Comparison of ENCODE assay signal across 25 cellular contexts in genomic region chr17:76549539-76549938, GRCh38. TPM values are rescaled to one million over a fixed set of nuclear protein-coding genes. Genes with fewer than 3 reads are reported as not detected.
DNase-seq lines count a peak whose midpoint lies in the region; ATAC-seq, FAIRE-seq and TF ChIP-seq lines count a peak whose summit lies in the region.
"Had no signal": no experiment of that assay in that cellular context is flagged by ENCODE, and none has a peak within 500 bp of the region (broad histone marks: within the 10 kb centered on the region; RNA-seq: fewer than 3 reads in every experiment).

No MANE protein-coding gene starts in this region.

- DNase-seq in A549 (ENCODE audit: low read depth in 1 of 2, low spot score in 1 of 2) (no peak), IMR-90 (no peak), mammary epithelial cell (no peak), NCI-H510A treated with DMSO at 0.1 percent for 48 hours (lab: John Stamatoyannopoulos, UW) (no peak), activated gamma-delta T cell treated with Interleukin-2 at 50 U/mL for 16 hours (no peak), neural progenitor cell (ENCODE audit: low spot score) (no peak)
- DNase-seq: Caco-2; CD4-positive, CD25-positive, alpha-beta regulatory T cell; DMS 273 treated with DMSO at 0.1 percent for 48 hours; DND-41; Kasumi-1; NCI-H1092 treated with DMSO at 0.1 percent for 48 hours; NCI-H1436 treated with DMSO at 0.1 percent for 48 hours; NCI-H1930; NCI-H2227 treated with DMSO at 0.1 percent for 48 hours; NCI-H510A; NCI-H748 treated with DMSO at 0.1 percent for 48 hours had no signal

- no peak for TF ChIP-seq RAD21 in A549 (conservative IDR thresholded peaks at IDR 0.05 in 1 of 2, IDR thresholded peaks at IDR 0.05 in 1 of 2)
- TF ChIP-seq RAD21 in IMR-90 (IDR thresholded peaks at IDR 0.05; ENCODE audit: low read length), result no peak
- TF ChIP-seq RAD21 in liver (IDR thresholded peaks at IDR 0.05), result no peak

- intact Hi-C loops in IMR-90 (cut with micrococcal nuclease) (no loop called here), mammary epithelial cell (cut with micrococcal nuclease) (no loop called here)

- no peak for TF ChIP-seq EP300 in A549 (IDR thresholded peaks at IDR 0.05)

- no peak overlapping the region for H4K8ac ChIP-seq in IMR-90 (ENCODE audit: low read depth in 2 of 2, low read length in 2 of 2)

- H3K4ac ChIP-seq in IMR-90 (ENCODE audit: low read depth, low read length), result no peak overlapping the region

- peaks cover 8% of the 10 kb centered on the region for H3K4me1 Mint-ChIP-seq in neural progenitor cell

- POLR2A ChIA-PET in A549 (lab: Yijun Ruan, JAX) (no interaction called here), IMR-90 (lab: Charles Lee; ENCODE audit: unreplicated experiment) (no interaction called here)

- H3K14ac ChIP-seq in IMR-90 (replicated peaks; ENCODE audit: low read depth, low read length), result no peak overlapping the region

- H2AFZ ChIP-seq in IMR-90 (replicated peaks; ENCODE audit: low read length, poor library complexity), result no peak overlapping the region
- H2AFZ ChIP-seq in mammary epithelial cell (ENCODE audit: low read depth, low read length), result no peak overlapping the region
- no peak overlapping the region for H2AFZ ChIP-seq in neural progenitor cell (replicated peaks)
- H2AFZ ChIP-seq: GM23338 had no signal

- no peak overlapping the region for H4K5ac ChIP-seq in IMR-90 (ENCODE audit: low read depth, low read length)

- TF ChIP-seq CTCF in A549 (IDR thresholded peaks at IDR 0.05) (no peak), IMR-90 (conservative IDR thresholded peaks at IDR 0.05; ENCODE audit: low read depth, low read length) (no peak), mammary epithelial cell (conservative IDR thresholded peaks at IDR 0.05 in 1 of 2, IDR thresholded peaks at IDR 0.05 in 1 of 2; ENCODE audit: extremely low read depth in 1 of 2, insufficient read depth in 1 of 2, low read depth in 1 of 2, low read length in 2 of 2) (no peak), liver (IDR thresholded peaks at IDR 0.05; ENCODE audit: low read depth, low read length, missing input control) (no peak), neural progenitor cell (IDR thresholded peaks at IDR 0.05) (no peak)

- no peaks in the 10 kb centered on the region for H3K9me3 ChIP-seq in A549
- H3K9me3 ChIP-seq in IMR-90 (ENCODE audit: control insufficient read depth, insufficient read depth, low read length), result no peaks in the 10 kb centered on the region
- no peaks in the 10 kb centered on the region for H3K9me3 ChIP-seq in mammary epithelial cell (replicated peaks; ENCODE audit: insufficient read depth, low read length)
- H3K9me3 ChIP-seq in liver (ENCODE audit: control insufficient read depth in 4 of 4, low read length in 3 of 4), result no peaks in the 10 kb centered on the region
- no peaks in the 10 kb centered on the region for H3K9me3 ChIP-seq in neural progenitor cell (ENCODE audit: low read depth)
- H3K9me3 ChIP-seq: Caco-2, HAP-1 had no signal

- H3K9ac ChIP-seq in IMR-90 (ENCODE audit: low read depth, low read length), result no peak overlapping the region
- no peak overlapping the region for H3K9ac ChIP-seq in mammary epithelial cell (ENCODE audit: insufficient read depth, low read length)
- H3K9ac ChIP-seq in liver (ENCODE audit: low read depth in 1 of 2, low read length in 2 of 2), result no peak overlapping the region
- H3K9ac ChIP-seq in neural progenitor cell, result no peak overlapping the region

- H2BK120ac ChIP-seq in IMR-90 (ENCODE audit: low read depth, low read length), result no peak overlapping the region

- BruUV-seq in IMR-90 (replicated peaks; lab: Mats Ljungman, UMichigan) (no TSS peak), mammary epithelial cell (replicated peaks; lab: Mats Ljungman, UMichigan) (no TSS peak)

- H3K27me3 ChIP-seq in IMR-90 (ENCODE audit: control insufficient read depth, insufficient read depth, low read length) (no peaks in the 10 kb centered on the region), mammary epithelial cell (ENCODE audit: insufficient read depth, low read length) (no peaks in the 10 kb centered on the region), liver (ENCODE audit: control insufficient read depth in 4 of 4, insufficient read depth in 4 of 4, low read length in 3 of 4) (no peaks in the 10 kb centered on the region), neural progenitor cell (peaks cover 12% of the 10 kb centered on the region)

- no peak overlapping the region for H2BK5ac ChIP-seq in IMR-90 (ENCODE audit: low read depth, low read length, poor library complexity, severe bottlenecking)

- H3K4me2 ChIP-seq in A549 (no peak overlapping the region), IMR-90 (ENCODE audit: low read depth, low read length) (no peak overlapping the region), mammary epithelial cell (ENCODE audit: insufficient read depth, low read depth, low read length) (peak overlapping the region; percentile 50), neural progenitor cell (no peak overlapping the region)
- H3K4me2 ChIP-seq: GM23338 had no signal

- peaks cover 6% of the 10 kb centered on the region; the same call in 1 of the 2 replicates for H4K20me1 ChIP-seq in IMR-90 (ENCODE audit: insufficient read depth, low read length)
- no peaks in the 10 kb centered on the region for H4K20me1 ChIP-seq in mammary epithelial cell (ENCODE audit: insufficient read depth, low read length)
- H4K20me1 ChIP-seq in neural progenitor cell (ENCODE audit: low read depth), result no peaks in the 10 kb centered on the region

- no peak overlapping the region for H3K56ac ChIP-seq in IMR-90 (ENCODE audit: extremely low read depth, insufficient read depth, low read length)

- H2AK9ac ChIP-seq in IMR-90 (replicated peaks; ENCODE audit: low read depth, low read length, poor library complexity), result no peak overlapping the region

- H3K9me3 Mint-ChIP-seq in neural progenitor cell, result no peaks in the 10 kb centered on the region
- H3K9me3 Mint-ChIP-seq: CD4-positive, CD25-positive, alpha-beta regulatory T cell; GM23338 had no signal

- no peak for FAIRE-seq in A549 (lab: Jason Lieb, UNC)
- FAIRE-seq: A204.1, GM12878 had no signal

- in situ Hi-C loops in IMR-90 (cut with MboI; ENCODE audit: low sequenced_read_pairs) (no loop called here), mammary epithelial cell (cut with MboI; ENCODE audit: low sequenced_read_pairs in 2 of 2) (no loop called here)

- peaks cover 18% of the 10 kb centered on the region for H3K9me1 ChIP-seq in IMR-90 (ENCODE audit: insufficient read depth, low read length)

- H3K79me1 ChIP-seq in IMR-90 (ENCODE audit: low read depth in 1 of 2, low read length in 2 of 2), result 0 out of 4 replicates have a peak, but pooled peaks cover 0 to 12% of the 10 kb centered on the region in 2 experiments

- no peak for ATAC-seq in A549
- ATAC-seq in IMR-90 (ENCODE audit: low read depth), result no peak
- no peak for ATAC-seq in HG02759 (IDR thresholded peaks at IDR 0.05; ENCODE audit: unreplicated experiment)
- ATAC-seq: GM23338, SK-N-SH treated with all-trans-retinoic acid at 6 μM for 48 hours had no signal

- no peaks in the 10 kb centered on the region for H3K36me3 Mint-ChIP-seq in neural progenitor cell
- H3K36me3 Mint-ChIP-seq: CD4-positive, CD25-positive, alpha-beta regulatory T cell had no signal

- 0 out of 2 replicates have a peak overlapping the region, but pooled peaks have one; percentile 46 for H2BK20ac ChIP-seq in IMR-90 (ENCODE audit: low read depth, low read length)

- no peak overlapping the region for H2BK15ac ChIP-seq in IMR-90 (ENCODE audit: low read depth, low read length)

- dilution Hi-C loops in IMR-90 (cut with HindIII; ENCODE audit: low sequenced_read_pairs, unreplicated experiment) (no loop called here), mammary epithelial cell (cut with HindIII; ENCODE audit: low sequenced_read_pairs) (loop anchor here (5.0 kb wide), 2 partner anchors 58 to 87 kb away; no protein-coding TSS in a partner anchor)

- H2AK5ac ChIP-seq in IMR-90 (ENCODE audit: low read depth, low read length), result no peak overlapping the region

- no peak overlapping the region for H4K91ac ChIP-seq in IMR-90 (ENCODE audit: insufficient read depth, low read depth, low read length)

- WGBS in A549 (ENCODE audit: missing lambda C conversion rate), result 88% methylated on average over 7 of the region's 7 CpGs
- 100% methylated on average over 2 of the region's 7 CpGs; no CpG with 5 or more reads in 1 of the 2 experiments for WGBS in IMR-90 (ENCODE audit: extremely low coverage in 2 of 2, insufficient read length in 1 of 2), 2 experiments
- WGBS in mammary epithelial cell (ENCODE audit: low coverage, missing lambda C conversion rate), result 98% methylated on average over 7 of the region's 7 CpGs
- WGBS in liver, result 72% methylated on average over 7 of the region's 7 CpGs

- H3K79me2 ChIP-seq in mammary epithelial cell (ENCODE audit: insufficient read depth, low read length) (peaks cover 32% of the 10 kb centered on the region), neural progenitor cell (ENCODE audit: low read depth) (no peaks in the 10 kb centered on the region)

- H3K4me3 Mint-ChIP-seq in neural progenitor cell, result no peak overlapping the region
- H3K4me3 Mint-ChIP-seq: B cell; CD4-positive, CD25-positive, alpha-beta regulatory T cell; GM23338 had no signal

- no peak overlapping the region for H3K23ac ChIP-seq in IMR-90 (ENCODE audit: low read depth, low read length)

- peaks cover 4% of the 10 kb centered on the region for H3K27me3 Mint-ChIP-seq in neural progenitor cell (ENCODE audit: insufficient read depth, low read depth)
- H3K27me3 Mint-ChIP-seq: CD4-positive, CD25-positive, alpha-beta regulatory T cell had no signal

- H3K18ac ChIP-seq in IMR-90 (ENCODE audit: low read depth, low read length), result no peak overlapping the region

- CTCF ChIA-PET in A549 (lab: Yijun Ruan, JAX) (interaction anchor here (0.6 to 15.7 kb wide), 13 partner anchors 8 to 588 kb away, joined by 3 to 185 read pairs (median 4); partner anchors contain the start of gene PRCD), IMR-90 (lab: Yijun Ruan, JAX) (no interaction called here), mammary epithelial cell (lab: Charles Lee; ENCODE audit: low non-redundant PET) (interaction anchor here (0.8 kb wide), 1 partner anchor 26 kb away, joined by 8 read pairs; no protein-coding TSS in a partner anchor)

- no peak overlapping the region for H3K27ac Mint-ChIP-seq in neural progenitor cell
- H3K27ac Mint-ChIP-seq: B cell; CD4-positive, CD25-positive, alpha-beta regulatory T cell; GM23338 had no signal

- peak overlapping the region; percentile 78 to 87; a peak in 3 of 6 replicates for H3K27ac ChIP-seq in A549
- H3K27ac ChIP-seq in IMR-90 (ENCODE audit: insufficient read depth, low read length), result no peak overlapping the region
- no peak overlapping the region for H3K27ac ChIP-seq in mammary epithelial cell (ENCODE audit: insufficient read depth, low read depth, low read length)
- peak overlapping the region; percentile 65 to 90 for H3K27ac ChIP-seq in liver (ENCODE audit: low read depth in 1 of 2, low read length in 2 of 2)
- H3K27ac ChIP-seq in neural progenitor cell, result no peak overlapping the region

- TF ChIP-seq POLR2A in A549 (IDR thresholded peaks at IDR 0.05; ENCODE audit: low read length) (no peak), IMR-90 (IDR thresholded peaks at IDR 0.05; ENCODE audit: low read depth, low read length) (no peak)

- H3K4me3 ChIP-seq in A549 (no peak overlapping the region), IMR-90 (ENCODE audit: insufficient read depth, low read depth, low read length) (no peak overlapping the region), mammary epithelial cell (replicated peaks in 1 of 3; ENCODE audit: insufficient read depth in 1 of 3, low read depth in 2 of 3, low read length in 3 of 3) (peak overlapping the region in 1 of 3 experiments; percentile 15), liver (ENCODE audit: low read depth in 1 of 3, low read length in 3 of 3) (peak overlapping the region in 1 of 3 donors; percentile 18), neural progenitor cell (no peak overlapping the region)
- H3K4me3 ChIP-seq: GM12878, GM23338, HAP-1 had no signal

- peaks cover 13% of the 10 kb centered on the region for H3F3A ChIP-seq in neural progenitor cell (ENCODE audit: low read depth)

- peaks cover 36% of the 10 kb centered on the region for H3K4me1 ChIP-seq in A549
- peaks cover 20% of the 10 kb centered on the region for H3K4me1 ChIP-seq in IMR-90 (ENCODE audit: control insufficient read depth, insufficient read depth, low read length)
- peaks cover 61% of the 10 kb centered on the region for H3K4me1 ChIP-seq in mammary epithelial cell (ENCODE audit: insufficient read depth, low read length)
- H3K4me1 ChIP-seq in liver (ENCODE audit: control insufficient read depth in 4 of 4, insufficient read depth in 4 of 4, low read length in 3 of 4), result peaks cover 7 to 52% (median 42%) of the 10 kb centered on the region in 4 donors
- peaks cover 11% of the 10 kb centered on the region for H3K4me1 ChIP-seq in neural progenitor cell
- H3K4me1 ChIP-seq: Caco-2, HAP-1 had no signal

- H3K36me3 ChIP-seq in IMR-90 (ENCODE audit: control insufficient read depth, insufficient read depth, low read length) (no peaks in the 10 kb centered on the region), mammary epithelial cell (ENCODE audit: insufficient read depth, low read length) (no peaks in the 10 kb centered on the region), liver (ENCODE audit: control insufficient read depth in 4 of 4, insufficient read depth in 3 of 4, low read depth in 1 of 4, low read length in 3 of 4) (no peaks in the 10 kb centered on the region), neural progenitor cell (no peaks in the 10 kb centered on the region)
- H3K36me3 ChIP-seq: HAP-1 had no signal

RNA-seq across cellular contexts. Expression of gene PRCD, which starts 9.7 kb away (rescaled TPM):
- polyA plus RNA-seq in A549 (2011; rRNA removed) (0.26 TPM in 1 of 2 replicates, not detected in the other), A549 (2017; fragmentation: RNase III; extraction: RNeasy Plus Mini Kit Qiagen cat#74134 plus additional on column Dnase treatment) (not detected in 3 replicates), IMR-90 (2012; rRNA removed) (0.32 TPM in 2 replicates), mammary epithelial cell (0.71 TPM), liver (under 1 TPM in 1 of 2 donors, not detected in 1; 0.63 TPM)
- polyA plus RNA-seq in A549 (2012; cell fraction: cytosol; rRNA removed), result not detected in 2 replicates
- polyA plus RNA-seq in A549 (2012; cell fraction: nucleus; rRNA removed), result 0.06 and 0.07 TPM in 2 replicates
- not detected in 2 replicates for polyA minus RNA-seq in A549 (2011; rRNA and poly(A)+ RNA removed)
- total RNA-seq in IMR-90 (2012; rRNA removed) (under 0.01 TPM in 1 of 2 replicates, not detected in the other), mammary epithelial cell (1 to 10 TPM in 1 of 2 donors, under 1 TPM in 1; 0.66 to 1.2 TPM), liver (1 to 10 TPM in 1 of 2 donors, under 1 TPM in 1; 0.75 to 1.0 TPM), neural progenitor cell (ENCODE audit: low replicate concordance) (0.09 TPM in 1 of 2 replicates, not detected in the other)
- 0.24 and 0.26 TPM in 2 replicates for polyA plus RNA-seq in IMR-90 (2012; cell fraction: cytosol; rRNA removed)
- 1.4 and 3.8 TPM in 2 replicates for polyA plus RNA-seq in IMR-90 (2012; cell fraction: nucleus; rRNA removed; ENCODE audit: low replicate concordance)
- polyA minus RNA-seq in mammary epithelial cell, result not detected
- total RNA-seq: Caco-2; CD4-positive, CD25-positive, alpha-beta regulatory T cell had no signal

RNA-seq across cellular contexts. Expression of gene CYGB, which starts 12.0 kb away (rescaled TPM):
- polyA plus RNA-seq in A549 (2011; rRNA removed) (1.1 and 1.2 TPM in 2 replicates), A549 (2017; fragmentation: RNase III; extraction: RNeasy Plus Mini Kit Qiagen cat#74134 plus additional on column Dnase treatment) (1.1 to 2.0 TPM (median 1.3 TPM) in 3 replicates), IMR-90 (2012; rRNA removed) (2.9 and 3.5 TPM in 2 replicates), mammary epithelial cell (18.8 TPM), liver (1 to 10 TPM in 1 of 2 donors, under 1 TPM in 1; 0.83 to 1.2 TPM)
- polyA plus RNA-seq in A549 (2012; cell fraction: cytosol; rRNA removed), result 0.56 and 1.0 TPM in 2 replicates
- polyA plus RNA-seq in A549 (2012; cell fraction: nucleus; rRNA removed), result 0.54 and 0.76 TPM in 2 replicates
- 1.4 and 2.2 TPM in 2 replicates for polyA minus RNA-seq in A549 (2011; rRNA and poly(A)+ RNA removed)
- total RNA-seq in IMR-90 (2012; rRNA removed) (1.3 and 1.7 TPM in 2 replicates), mammary epithelial cell (10 to 100 TPM in 1 of 2 donors, 1 to 10 TPM in 1; 3.3 to 17.0 TPM), liver (1 to 10 TPM; 1.6 to 7.8 TPM), neural progenitor cell (ENCODE audit: low replicate concordance) (1.1 TPM in 1 of 2 replicates, not detected in the other)
- polyA plus RNA-seq in IMR-90 (2012; cell fraction: cytosol; rRNA removed), result 3.6 and 4.3 TPM in 2 replicates
- polyA plus RNA-seq in IMR-90 (2012; cell fraction: nucleus; rRNA removed; ENCODE audit: low replicate concordance), result 1.2 and 1.9 TPM in 2 replicates
- 18.6 TPM for polyA minus RNA-seq in mammary epithelial cell
- total RNA-seq: CD4-positive, CD25-positive, alpha-beta regulatory T cell had no signal
- polyA plus RNA-seq: CD4-positive, CD25-positive, alpha-beta regulatory T cell; GM12878 had no signal

RNA-seq across cellular contexts. Expression of gene ST6GALNAC2, which starts 36.1 kb away (rescaled TPM):
- polyA plus RNA-seq in A549 (2011; rRNA removed), result 0.74 and 0.78 TPM in 2 replicates
- polyA plus RNA-seq in A549 (2012; cell fraction: cytosol; rRNA removed), result 0.16 and 0.44 TPM in 2 replicates
- polyA plus RNA-seq in A549 (2012; cell fraction: nucleus; rRNA removed), result 0.26 and 0.36 TPM in 2 replicates
- polyA plus RNA-seq in A549 (2017; fragmentation: RNase III; extraction: RNeasy Plus Mini Kit Qiagen cat#74134 plus additional on column Dnase treatment), result 0.30 to 0.59 TPM (median 0.41 TPM) in 3 replicates
- 0.25 and 0.58 TPM in 2 replicates for polyA minus RNA-seq in A549 (2011; rRNA and poly(A)+ RNA removed)
- total RNA-seq in IMR-90 (2012; rRNA removed), result not detected in 2 replicates
- 0.10 TPM in 1 of 2 replicates, not detected in the other for polyA plus RNA-seq in IMR-90 (2012; rRNA removed)
- polyA plus RNA-seq in IMR-90 (2012; cell fraction: cytosol; rRNA removed), result 0.06 and 0.18 TPM in 2 replicates
- polyA plus RNA-seq in IMR-90 (2012; cell fraction: nucleus; rRNA removed; ENCODE audit: low replicate concordance), result 0.03 and 0.25 TPM in 2 replicates
- 100 to 1,000 TPM in 1 of 2 donors, 10 to 100 TPM in 1; 65.1 to 221 TPM for total RNA-seq in mammary epithelial cell
- 48.7 TPM for polyA plus RNA-seq in mammary epithelial cell
- polyA minus RNA-seq in mammary epithelial cell, result 31.0 TPM
- 1 to 10 TPM; 1.3 to 2.6 TPM for total RNA-seq in liver
- under 1 TPM; 0.52 to 0.90 TPM for polyA plus RNA-seq in liver
- 0.28 TPM in 1 of 2 replicates, not detected in the other for total RNA-seq in neural progenitor cell (ENCODE audit: low replicate concordance)
- polyA plus RNA-seq: GM23338 had no signal

RNA-seq across cellular contexts. Expression of gene RHBDF2, which starts 48.3 kb away (rescaled TPM):
- polyA plus RNA-seq in A549 (2011; rRNA removed) (14.0 and 19.9 TPM in 2 replicates), A549 (2017; fragmentation: RNase III; extraction: RNeasy Plus Mini Kit Qiagen cat#74134 plus additional on column Dnase treatment) (42.9 to 50.2 TPM (median 46.0 TPM) in 3 replicates), IMR-90 (2012; rRNA removed) (8.3 and 10.0 TPM in 2 replicates), mammary epithelial cell (30.6 TPM), liver (1 to 10 TPM; 2.9 to 5.6 TPM)
- polyA plus RNA-seq in A549 (2012; cell fraction: cytosol; rRNA removed), result 37.0 and 54.6 TPM in 2 replicates
- polyA plus RNA-seq in A549 (2012; cell fraction: nucleus; rRNA removed), result 149 and 184 TPM in 2 replicates
- 17.4 and 22.8 TPM in 2 replicates for polyA minus RNA-seq in A549 (2011; rRNA and poly(A)+ RNA removed)
- total RNA-seq in IMR-90 (2012; rRNA removed) (1.3 and 1.4 TPM in 2 replicates), mammary epithelial cell (10 to 100 TPM; 22.0 to 51.3 TPM), liver (1 to 10 TPM; 3.6 to 6.7 TPM), neural progenitor cell (ENCODE audit: low replicate concordance) (0.79 and 5.0 TPM in 2 replicates)
- polyA plus RNA-seq in IMR-90 (2012; cell fraction: cytosol; rRNA removed), result 6.7 and 10.1 TPM in 2 replicates
- 29.5 and 54.3 TPM in 2 replicates for polyA plus RNA-seq in IMR-90 (2012; cell fraction: nucleus; rRNA removed; ENCODE audit: low replicate concordance)
- polyA minus RNA-seq in mammary epithelial cell, result 21.1 TPM

Comparison
In these comparisons a context has a peak if more than half of its experiments do, and no peak if none do; other contexts are left out.
1. H3K27ac ChIP-seq: peak in A549 (2 of 2) and liver (2 of 2); none in IMR-90 (single experiment), mammary epithelial cell (single experiment) and neural progenitor cell (single experiment).
2. RNA of gene ST6GALNAC2, which starts 36.1 kb away (total RNA-seq): 65.1 to 221 TPM in mammary epithelial cell; 1.3 to 2.6 TPM in liver, not detected in IMR-90 and 0.28 TPM in neural progenitor cell; every median in the first group is over 10 times any median in the second.